Comparison of ENCODE assay signal across 8 cellular contexts in the genomic region with DNA sequence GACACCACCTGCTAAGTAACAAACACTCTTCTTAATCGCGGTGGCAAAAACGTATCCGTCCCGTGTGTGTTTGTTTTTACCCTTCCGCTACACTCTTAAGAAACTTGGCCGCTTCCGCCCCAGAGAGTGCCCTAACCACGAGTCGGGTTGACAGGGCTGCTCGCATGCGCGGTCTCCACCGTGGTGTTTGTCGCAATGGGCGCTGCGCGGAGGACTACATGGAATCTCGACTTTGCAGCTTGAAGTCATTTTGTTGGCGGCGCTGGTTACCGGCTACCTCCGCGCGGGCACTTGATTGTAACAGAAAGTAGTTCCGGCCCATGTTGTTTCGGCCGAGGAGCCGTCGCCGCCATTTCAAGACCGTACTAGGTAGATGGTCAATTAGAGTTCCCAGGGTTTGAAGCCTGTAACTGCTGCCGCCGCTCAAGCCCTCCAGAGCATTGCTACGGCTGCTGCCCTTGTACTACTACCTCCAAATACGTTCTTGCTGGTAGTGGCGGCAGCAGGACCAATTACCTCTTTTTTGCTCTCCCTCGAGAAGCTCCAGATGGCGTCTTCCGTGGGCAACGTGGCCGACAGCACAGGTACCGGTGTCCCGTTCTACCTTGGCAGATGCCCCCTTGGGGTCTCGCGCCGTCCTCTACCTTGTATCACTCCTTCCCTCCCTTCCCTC. TPM values are rescaled to one million over a fixed set of nuclear protein-coding genes. Genes with fewer than 3 reads are reported as not detected.
DNase-seq lines count a peak whose midpoint lies in the region; ATAC-seq and TF ChIP-seq lines count a peak whose summit lies in the region.

TSS of gene OGT (plus strand) at position 352 of the 673 bp plus-strand sequence. CDS start at position 548, 196 bp downstream.

- ATAC-seq in GM21723 (IDR thresholded peaks at IDR 0.05; ENCODE audit: unreplicated experiment) (peak; percentile 79), Panc1 (peak; percentile 94), esophagus mucosa (peak; percentile 96)
- peak; percentile 72 to 75 for ATAC-seq in activated T-cell treated with anti-CD3 and anti-CD28 coated beads, Interleukin-2, amount 50 U/mL, for 4 hours

- no peaks in the 10 kb centered on the region for H3K27me3 Mint-ChIP-seq in activated T-cell treated with anti-CD3 and anti-CD28 coated beads, Interleukin-2, amount 50 U/mL, for 4 hours (ENCODE audit: low read depth)

- intact Hi-C loops in Panc1 (cut with micrococcal nuclease; ENCODE audit: unreplicated experiment) = no loop called here

- CTCF ChIA-PET in Panc1 (lab: Charles Lee) = no interaction called here

- peak within 1 kb of the TSS; percentile 89 for H3K9ac ChIP-seq in KMS-11
- peak within 1 kb of the TSS; percentile 83 for H3K9ac ChIP-seq in mucosa of stomach (ENCODE audit: low read length)

- peak within 1 kb of the TSS; percentile 92 for H3K4me3 Mint-ChIP-seq in activated T-cell treated with anti-CD3 and anti-CD28 coated beads, Interleukin-2, amount 50 U/mL, for 4 hours

- H4K20me1 ChIP-seq in KMS-11 (ENCODE audit: insufficient read depth) = peaks cover 25% of the 10 kb centered on the region

- DNase-seq in DMS53 treated with DMSO at 0.1 percent for 48 hours (lab: John Stamatoyannopoulos, UW; ENCODE audit: unreplicated experiment) = peak; percentile 91
- peak; percentile 86 for DNase-seq in Panc1 (ENCODE audit: low read depth, low spot score)
- DNase-seq in activated T-cell treated with anti-CD3 and anti-CD28 coated beads, Interleukin-2, amount 50 U/mL, for 4 hours = peak; percentile 89
- peak; percentile 91 for DNase-seq in stimulated activated CD8-positive, alpha-beta memory T cell treated with anti-CD3 and anti-CD28 coated beads, Interleukin-4, amount 100 ng/mL, for 48 hours

- no TSS peak for BruUV-seq in Panc1 (replicated peaks; lab: Mats Ljungman, UMichigan)

- H3K4me3 ChIP-seq in KMS-11 (IDR thresholded peaks at IDR 0.05; ENCODE audit: insufficient read depth, low read depth, low read length) = no peak within 1 kb of the TSS
- peak within 1 kb of the TSS; percentile 88 to 98 for H3K4me3 ChIP-seq in Panc1 (ENCODE audit: low read depth in 2 of 2, low read length in 2 of 2)
- H3K4me3 ChIP-seq in mucosa of stomach (ENCODE audit: low read length) = peak within 1 kb of the TSS; percentile 80

- peak within 1 kb of the TSS; percentile 41 for H2AFZ ChIP-seq in KMS-11 (ENCODE audit: low read depth)

- H3K36me3 Mint-ChIP-seq in activated T-cell treated with anti-CD3 and anti-CD28 coated beads, Interleukin-2, amount 50 U/mL, for 4 hours (ENCODE audit: insufficient read depth) = peaks cover 18% of the 10 kb centered on the region

- H3K9me3 Mint-ChIP-seq in activated T-cell treated with anti-CD3 and anti-CD28 coated beads, Interleukin-2, amount 50 U/mL, for 4 hours = no peaks in the 10 kb centered on the region

- H3K27ac ChIP-seq in KMS-11 = peak within 1 kb of the TSS; percentile 89
- peak within 1 kb of the TSS; percentile 89 for H3K27ac ChIP-seq in Panc1 (ENCODE audit: low read length)

- H3K27me3 ChIP-seq in KMS-11 (ENCODE audit: insufficient read depth, low read depth) = no peaks in the 10 kb centered on the region
- no peaks in the 10 kb centered on the region for H3K27me3 ChIP-seq in Panc1 (ENCODE audit: control insufficient read depth, insufficient read depth, low read length)
- H3K27me3 ChIP-seq in mucosa of stomach (ENCODE audit: control insufficient read depth, insufficient read depth, low read length) = no peaks in the 10 kb centered on the region

- H3K4me2 ChIP-seq in KMS-11 = peak within 1 kb of the TSS; percentile 99

- peaks cover 50% of the 10 kb centered on the region for H3K79me2 ChIP-seq in KMS-11 (ENCODE audit: insufficient read depth, low read depth)

- peaks cover 12% of the 10 kb centered on the region for H3K4me1 Mint-ChIP-seq in activated T-cell treated with anti-CD3 and anti-CD28 coated beads, Interleukin-2, amount 50 U/mL, for 4 hours (ENCODE audit: low read depth)

- in situ Hi-C loops in Panc1 (cut with HindIII; ENCODE audit: low pct_unique_long_range_greater_than_20kb, low sequenced_read_pairs) = no loop called here

- no peaks in the 10 kb centered on the region for H3K9me3 ChIP-seq in Panc1 (ENCODE audit: control insufficient read depth, insufficient read depth, low read depth, low read length)
- no peaks in the 10 kb centered on the region for H3K9me3 ChIP-seq in mucosa of stomach (ENCODE audit: control insufficient read depth, low read length)

- H3K4me1 ChIP-seq in KMS-11 (ENCODE audit: low read depth, poor library complexity, severe bottlenecking) = peaks cover 30% of the 10 kb centered on the region
- peaks cover 8% of the 10 kb centered on the region; the same call in 1 of the 2 replicates for H3K4me1 ChIP-seq in Panc1 (ENCODE audit: control insufficient read depth, insufficient read depth, low read length)
- no peaks in the 10 kb centered on the region for H3K4me1 ChIP-seq in mucosa of stomach (ENCODE audit: control insufficient read depth, insufficient read depth, low read length)

- POLR2A ChIA-PET in Panc1 (lab: Charles Lee) = interaction anchor here (0.6 kb wide), 2 partner anchors 189 to 444 kb away, joined by 4 to 7 read pairs; no protein-coding TSS in a partner anchor

- H3K36me3 ChIP-seq in KMS-11 (ENCODE audit: insufficient read depth) (peaks cover 7% of the 10 kb centered on the region; the same call in 1 of the 2 replicates), Panc1 (ENCODE audit: control insufficient read depth, insufficient read depth, low read length) (peaks cover 2% of the 10 kb centered on the region), mucosa of stomach (ENCODE audit: control insufficient read depth, insufficient read depth, low read length) (no peaks in the 10 kb centered on the region)

- no peak for TF ChIP-seq CTCF in KMS-11 (conservative IDR thresholded peaks at IDR 0.05; ENCODE audit: low read depth, low read length)
- TF ChIP-seq CTCF in Panc1 (IDR thresholded peaks at IDR 0.05) = no peak

RNA-seq across cellular contexts. Expression of gene OGT, which starts in this region (rescaled TPM):
- total RNA-seq in Panc1 (2021; ENCODE audit: unreplicated experiment) = 174 TPM
- 77.9 TPM for polyA plus RNA-seq in Panc1 (2012; ENCODE audit: insufficient read length)
- 100 to 1,000 TPM; 150 to 198 (median 166) TPM for total RNA-seq in activated T-cell treated with anti-CD3 and anti-CD28 coated beads, Interleukin-2, amount 50 U/mL, for 4 hours
- total RNA-seq in esophagus mucosa = 61.7 TPM
